8 cellular contexts compared by ENCODE assay signal in genomic region chr19:53537126-53537522, GRCh38. TPM values are rescaled to one million over a fixed set of nuclear protein-coding genes. Genes with fewer than 3 reads are reported as not detected.
DNase-seq lines count a peak whose midpoint lies in the region; ATAC-seq lines count a peak whose summit lies in the region.

No MANE protein-coding gene starts in this region.

- ATAC-seq in activated T-cell treated with anti-CD3 and anti-CD28 coated beads, Interleukin-2, amount 50 U/mL, for 4 hours = no peak
- ATAC-seq in GM18519 (IDR thresholded peaks at IDR 0.05; ENCODE audit: low FRiP score, unreplicated experiment) = no peak

- peaks cover 16% of the 10 kb centered on the region for H3K36me3 ChIP-seq in iPS-15b (ENCODE audit: control insufficient read depth, insufficient read depth, low read length)
- H3K36me3 ChIP-seq in stomach smooth muscle (ENCODE audit: control insufficient read depth in 2 of 2, insufficient read depth in 2 of 2, low read length in 2 of 2) = peaks cover 2 to 4% of the 10 kb centered on the region in 2 donors

- peaks cover 27% of the 10 kb centered on the region for H3K4me1 Mint-ChIP-seq in activated T-cell treated with anti-CD3 and anti-CD28 coated beads, Interleukin-2, amount 50 U/mL, for 4 hours (ENCODE audit: low read depth)
- H3K4me1 Mint-ChIP-seq in activated CD4-positive, alpha-beta memory T cell treated with anti-CD3 and anti-CD28 coated beads, Interleukin-2, amount 10 ng/mL, durations not matched to agents 7 days and 5 days = peaks cover 29% of the 10 kb centered on the region

- H3K9me3 ChIP-seq in iPS-15b (ENCODE audit: control insufficient read depth, insufficient read depth, low read length) (no peaks in the 10 kb centered on the region), stomach smooth muscle (ENCODE audit: control insufficient read depth in 2 of 2, low read length in 2 of 2) (no peaks in the 10 kb centered on the region)

- DNase-seq in activated T-cell treated with anti-CD3 and anti-CD28 coated beads, Interleukin-2, amount 50 U/mL, for 4 hours = no peak
- DNase-seq in activated T-cell treated with anti-CD3 and anti-CD28 coated beads for 4 hours (no peak), COR-L47 (lab: John Stamatoyannopoulos, UW) (no peak)
- peak; percentile 17 for DNase-seq in activated CD4-positive, alpha-beta memory T cell treated with anti-CD3 and anti-CD28 coated beads, Interleukin-2, amount 10 ng/mL, durations not matched to agents 7 days and 5 days
- DNase-seq in NK-92 treated with Interleukin-12 subunit alpha and Interleukin-12 subunit beta, amount 100 ng/mL, for 24 hours (lab: John Stamatoyannopoulos, UW) = no peak

- POLR2A ChIA-PET in activated CD4-positive, alpha-beta memory T cell treated with anti-CD3 and anti-CD28 coated beads, Interleukin-2, amount 10 ng/mL, durations not matched to agents 7 days and 5 days (lab: Charles Lee) = interaction anchor here (0.6 to 1.4 kb wide), 2 partner anchors 16 to 1301 kb away, joined by 3 to 12 read pairs; no protein-coding TSS in a partner anchor

- H3K9ac ChIP-seq in iPS-15b (ENCODE audit: low read depth, low read length) (no peak overlapping the region), stomach smooth muscle (ENCODE audit: low read length in 2 of 2) (peak overlapping the region; percentile 75 to 80)

- H3K36me3 Mint-ChIP-seq in activated T-cell treated with anti-CD3 and anti-CD28 coated beads, Interleukin-2, amount 50 U/mL, for 4 hours (ENCODE audit: insufficient read depth) = peaks cover 26% of the 10 kb centered on the region
- H3K36me3 Mint-ChIP-seq in activated CD4-positive, alpha-beta memory T cell treated with anti-CD3 and anti-CD28 coated beads, Interleukin-2, amount 10 ng/mL, durations not matched to agents 7 days and 5 days (ENCODE audit: low read depth) = peaks cover 46% of the 10 kb centered on the region

- CTCF ChIA-PET in activated CD4-positive, alpha-beta memory T cell treated with anti-CD3 and anti-CD28 coated beads, Interleukin-2, amount 10 ng/mL, durations not matched to agents 7 days and 5 days (lab: Charles Lee) = no interaction called here

- H3K27me3 ChIP-seq in iPS-15b (ENCODE audit: control insufficient read depth, insufficient read depth, low read length) = no peaks in the 10 kb centered on the region
- H3K27me3 ChIP-seq in stomach smooth muscle (ENCODE audit: control insufficient read depth in 1 of 2, insufficient read depth in 2 of 2, low read length in 2 of 2) = no peaks in the 10 kb centered on the region

- peak overlapping the region; percentile 78 for H3K27ac ChIP-seq in stomach smooth muscle (ENCODE audit: low read length)

- H3K4me1 ChIP-seq in iPS-15b (ENCODE audit: control insufficient read depth, insufficient read depth, low read length) (no peaks in the 10 kb centered on the region), stomach smooth muscle (ENCODE audit: control insufficient read depth, insufficient read depth, low read length) (peaks cover 4% of the 10 kb centered on the region)

- H3K4me3 Mint-ChIP-seq in activated T-cell treated with anti-CD3 and anti-CD28 coated beads, Interleukin-2, amount 50 U/mL, for 4 hours = peak overlapping the region; percentile 96
- H3K4me3 Mint-ChIP-seq in activated CD4-positive, alpha-beta memory T cell treated with anti-CD3 and anti-CD28 coated beads, Interleukin-2, amount 10 ng/mL, durations not matched to agents 7 days and 5 days = peak overlapping the region; percentile 86

- peaks cover 11% of the 10 kb centered on the region for H3K9me3 Mint-ChIP-seq in activated T-cell treated with anti-CD3 and anti-CD28 coated beads, Interleukin-2, amount 50 U/mL, for 4 hours
- peaks cover 12% of the 10 kb centered on the region for H3K9me3 Mint-ChIP-seq in activated CD4-positive, alpha-beta memory T cell treated with anti-CD3 and anti-CD28 coated beads, Interleukin-2, amount 10 ng/mL, durations not matched to agents 7 days and 5 days

- peak overlapping the region; percentile 54 for H3K27ac Mint-ChIP-seq in activated CD4-positive, alpha-beta memory T cell treated with anti-CD3 and anti-CD28 coated beads, Interleukin-2, amount 10 ng/mL, durations not matched to agents 7 days and 5 days

- H3K27me3 Mint-ChIP-seq in activated T-cell treated with anti-CD3 and anti-CD28 coated beads, Interleukin-2, amount 50 U/mL, for 4 hours (ENCODE audit: low read depth) = no peaks in the 10 kb centered on the region
- H3K27me3 Mint-ChIP-seq in activated CD4-positive, alpha-beta memory T cell treated with anti-CD3 and anti-CD28 coated beads, Interleukin-2, amount 10 ng/mL, durations not matched to agents 7 days and 5 days = no peaks in the 10 kb centered on the region

- H3K4me3 ChIP-seq in iPS-15b (ENCODE audit: low read depth, low read length) (peak overlapping the region; percentile 86), stomach smooth muscle (ENCODE audit: low read length in 2 of 2) (peak overlapping the region; percentile 90 to 94)

RNA-seq across cellular contexts. Expression of gene ZNF331, which starts 0.8 kb away (rescaled TPM):
- 10 to 100 TPM; 15.4 to 17.6 (median 15.7) TPM for total RNA-seq in activated T-cell treated with anti-CD3 and anti-CD28 coated beads, Interleukin-2, amount 50 U/mL, for 4 hours
- 10 to 100 TPM; 18.0 to 19.9 TPM for total RNA-seq in activated CD4-positive, alpha-beta memory T cell treated with anti-CD3 and anti-CD28 coated beads, Interleukin-2, amount 10 ng/mL, durations not matched to agents 7 days and 5 days
